In genomic region chr11:85809881-85810280, GRCh38 we compare ENCODE assay signal across 8 cellular contexts. TPM values are rescaled to one million over a fixed set of nuclear protein-coding genes. Genes with fewer than 3 reads are reported as not detected.
A peak's percentile ranks its signal among the peaks of the same experiment; 100 is the strongest.
DNase-seq lines count a peak whose midpoint lies in the region; ATAC-seq and TF ChIP-seq lines count a peak whose summit lies in the region.

No MANE protein-coding gene starts in this region.

- peaks cover 2% of the 10 kb centered on the region for H3K4me1 ChIP-seq in foreskin keratinocyte

- intact Hi-C loops in activated naive CD4-positive, alpha-beta T cell treated with anti-CD3 and anti-CD28 coated beads for 36 hours (cut with micrococcal nuclease): loop anchor here (1.0 to 2.0 kb wide), 4 partner anchors 11 to 115 kb away; partner anchors contain the start of gene CCDC83

- H3K27me3 ChIP-seq in foreskin keratinocyte: peaks cover 2% of the 10 kb centered on the region

- H3K36me3 Mint-ChIP-seq in activated naive CD4-positive, alpha-beta T cell treated with anti-CD3 and anti-CD28 coated beads for 36 hours (ENCODE audit: low read depth): no peaks in the 10 kb centered on the region
- H3K36me3 Mint-ChIP-seq in activated CD8-positive, alpha-beta T cell treated with anti-CD3 and anti-CD28 coated beads, Interleukin-2, amount 10 ng/mL, durations not matched to agents 7 days and 5 days (ENCODE audit: low read depth): no peaks in the 10 kb centered on the region

- TF ChIP-seq CTCF in foreskin keratinocyte (conservative IDR thresholded peaks at IDR 0.05): peak; percentile 26

- ATAC-seq in activated CD8-positive, alpha-beta T cell treated with anti-CD3 and anti-CD28 coated beads, Interleukin-2, amount 10 ng/mL, durations not matched to agents 7 days and 5 days: peak; percentile 37
- peak; percentile 17 for ATAC-seq in foreskin keratinocyte

- CTCF ChIA-PET in activated naive CD4-positive, alpha-beta T cell treated with anti-CD3 and anti-CD28 coated beads for 36 hours (lab: Charles Lee): interaction anchor here (0.9 to 2.0 kb wide), 6 partner anchors 13 to 483 kb away, joined by 3 to 11 read pairs (median 4); partner anchors contain the start of gene TMEM126A
- CTCF ChIA-PET in activated CD8-positive, alpha-beta T cell treated with anti-CD3 and anti-CD28 coated beads, Interleukin-2, amount 10 ng/mL, durations not matched to agents 7 days and 5 days (lab: Charles Lee): interaction anchor here (0.7 to 3.3 kb wide), 21 partner anchors 9 to 146 kb away, joined by 3 to 19 read pairs (median 4); partner anchors contain the start of gene CCDC83

- POLR2A ChIA-PET in activated CD8-positive, alpha-beta T cell treated with anti-CD3 and anti-CD28 coated beads, Interleukin-2, amount 10 ng/mL, durations not matched to agents 7 days and 5 days (lab: Charles Lee): interaction anchor here (0.9 to 2.9 kb wide), 10 partner anchors 14 to 162 kb away, joined by 3 to 12 read pairs (median 3); partner anchors contain the start of gene TMEM126A

- no peak overlapping the region for H3K27ac Mint-ChIP-seq in activated naive CD4-positive, alpha-beta T cell treated with anti-CD3 and anti-CD28 coated beads for 36 hours
- peak overlapping the region; percentile 77 for H3K27ac Mint-ChIP-seq in activated CD8-positive, alpha-beta T cell treated with anti-CD3 and anti-CD28 coated beads, Interleukin-2, amount 10 ng/mL, durations not matched to agents 7 days and 5 days

- H3K4me3 Mint-ChIP-seq in activated naive CD4-positive, alpha-beta T cell treated with anti-CD3 and anti-CD28 coated beads for 36 hours: peak overlapping the region; percentile 81
- H3K4me3 Mint-ChIP-seq in activated CD8-positive, alpha-beta T cell treated with anti-CD3 and anti-CD28 coated beads, Interleukin-2, amount 10 ng/mL, durations not matched to agents 7 days and 5 days: peak overlapping the region; percentile 87

- peaks cover 31% of the 10 kb centered on the region for H3K4me1 Mint-ChIP-seq in activated naive CD4-positive, alpha-beta T cell treated with anti-CD3 and anti-CD28 coated beads for 36 hours (ENCODE audit: low read depth)
- peaks cover 39% of the 10 kb centered on the region for H3K4me1 Mint-ChIP-seq in activated CD8-positive, alpha-beta T cell treated with anti-CD3 and anti-CD28 coated beads, Interleukin-2, amount 10 ng/mL, durations not matched to agents 7 days and 5 days (ENCODE audit: low read depth)

- no peaks in the 10 kb centered on the region for H3K27me3 Mint-ChIP-seq in activated naive CD4-positive, alpha-beta T cell treated with anti-CD3 and anti-CD28 coated beads for 36 hours (ENCODE audit: low read depth)
- H3K27me3 Mint-ChIP-seq in activated CD8-positive, alpha-beta T cell treated with anti-CD3 and anti-CD28 coated beads, Interleukin-2, amount 10 ng/mL, durations not matched to agents 7 days and 5 days (ENCODE audit: low read depth): peaks cover 19% of the 10 kb centered on the region

- no peaks in the 10 kb centered on the region for H3K9me3 Mint-ChIP-seq in activated naive CD4-positive, alpha-beta T cell treated with anti-CD3 and anti-CD28 coated beads for 36 hours
- H3K9me3 Mint-ChIP-seq in activated CD8-positive, alpha-beta T cell treated with anti-CD3 and anti-CD28 coated beads, Interleukin-2, amount 10 ng/mL, durations not matched to agents 7 days and 5 days (ENCODE audit: insufficient read depth): no peaks in the 10 kb centered on the region

- H3K27ac ChIP-seq in foreskin keratinocyte: no peak overlapping the region

- DNase-seq in activated naive CD4-positive, alpha-beta T cell treated with anti-CD3 and anti-CD28 coated beads for 36 hours: peak; percentile 26
- no peak for DNase-seq in activated naive CD4-positive, alpha-beta T cell treated with Interleukin-2 at 50 U/mL for 16 hours
- DNase-seq in activated CD8-positive, alpha-beta T cell treated with anti-CD3 and anti-CD28 coated beads, Interleukin-2, amount 10 ng/mL, durations not matched to agents 7 days and 5 days: peak; percentile 53
- DNase-seq in foreskin keratinocyte (no peak), retina (peak; percentile 61), NCI-H446 treated with DMSO at 0.1 percent for 48 hours (lab: John Stamatoyannopoulos, UW) (no peak), DMS79 (lab: John Stamatoyannopoulos, UW) (no peak), NCI-H1694 treated with DMSO at 0.1 percent for 48 hours (lab: John Stamatoyannopoulos, UW) (no peak)

RNA-seq across cellular contexts. Expression of gene SYTL2, which starts 1.1 kb away (rescaled TPM):
- total RNA-seq in activated naive CD4-positive, alpha-beta T cell treated with anti-CD3 and anti-CD28 coated beads for 36 hours: 10 to 100 TPM; 13.8 to 13.9 TPM
- 10 to 100 TPM; 29.3 to 31.2 TPM for total RNA-seq in activated CD8-positive, alpha-beta T cell treated with anti-CD3 and anti-CD28 coated beads, Interleukin-2, amount 10 ng/mL, durations not matched to agents 7 days and 5 days
- 1.2 and 1.3 TPM in 2 replicates for total RNA-seq in foreskin keratinocyte
- 0.41 and 0.54 TPM in 2 replicates for polyA plus RNA-seq in foreskin keratinocyte

RNA-seq across cellular contexts. Expression of gene CCDC83, which starts 45.3 kb away (rescaled TPM):
- total RNA-seq in activated naive CD4-positive, alpha-beta T cell treated with anti-CD3 and anti-CD28 coated beads for 36 hours: not detected
- total RNA-seq in activated CD8-positive, alpha-beta T cell treated with anti-CD3 and anti-CD28 coated beads, Interleukin-2, amount 10 ng/mL, durations not matched to agents 7 days and 5 days: not detected
- not detected in 2 replicates for total RNA-seq in foreskin keratinocyte
- not detected in 2 replicates for polyA plus RNA-seq in foreskin keratinocyte

Comparison
In these comparisons a context has a peak if more than half of its experiments do, and no peak if none do; other contexts are left out.
1. DNase-seq: peak in activated naive CD4-positive, alpha-beta T cell treated with anti-CD3 and anti-CD28 coated beads for 36 hours (single experiment), activated CD8-positive, alpha-beta T cell treated with anti-CD3 and anti-CD28 coated beads, Interleukin-2, amount 10 ng/mL, durations not matched to agents 7 days and 5 days (single experiment) and retina (single experiment); none in activated naive CD4-positive, alpha-beta T cell treated with Interleukin-2 at 50 U/mL for 16 hours (single experiment), foreskin keratinocyte (0 of 2), NCI-H446 treated with DMSO at 0.1 percent for 48 hours (single experiment), DMS79 (single experiment) and NCI-H1694 treated with DMSO at 0.1 percent for 48 hours (single experiment).